1 cellular context compared by ENCODE assay signal in genomic region chr2:27323592-27324285, GRCh38.
TF ChIP-seq lines count a peak whose summit lies in the region.

No MANE protein-coding gene starts in this region.

TF ChIP-seq in HepG2, 621 proteins besides CTCF, POLR2A, EP300 and RAD21 (continued from another document and continues in another):
- TF ChIP-seq REST (IDR thresholded peaks at IDR 0.05; ENCODE audit: borderline replicate concordance in 1 of 2, low read depth in 1 of 2, low read length in 2 of 2) (no peak), ZNF614 (CRISPR knock-in tag; IDR thresholded peaks at IDR 0.05; ENCODE audit: borderline replicate concordance) (no peak), ZNF616 (CRISPR knock-in tag; IDR thresholded peaks at IDR 0.05; ENCODE audit: low read depth) (no peak), ZNF781 (CRISPR knock-in tag; IDR thresholded peaks at IDR 0.05; ENCODE audit: borderline replicate concordance, not compliant biosample characterization) (no peak), ZBTB21 (CRISPR knock-in tag; IDR thresholded peaks at IDR 0.05) (no peak), XRCC5 (optimal IDR thresholded peaks at IDR 0.05; ENCODE audit: low read length) (no peak), ZBTB37 (CRISPR knock-in tag; IDR thresholded peaks at IDR 0.05) (no peak), GTF3A (CRISPR knock-in tag; conservative IDR thresholded peaks at IDR 0.05) (no peak), ZFP90 (CRISPR knock-in tag; IDR thresholded peaks at IDR 0.05; ENCODE audit: borderline replicate concordance) (no peak), ZNF280D (CRISPR knock-in tag; IDR thresholded peaks at IDR 0.05) (0 out of 2 replicates have a peak, but pooled peaks have one; percentile 6), FOXO1 (CRISPR knock-in tag; IDR thresholded peaks at IDR 0.05) (no peak), TFDP1 (CRISPR knock-in tag; IDR thresholded peaks at IDR 0.05; ENCODE audit: borderline replicate concordance) (no peak), NFIC (IDR thresholded peaks at IDR 0.05; ENCODE audit: low read length) (peak; percentile 53; the same call in 1 of the 2 replicates), ZNF468 (CRISPR knock-in tag; IDR thresholded peaks at IDR 0.05) (no peak), GZF1 (CRISPR knock-in tag; IDR thresholded peaks at IDR 0.05) (no peak), ZNF251 (CRISPR knock-in tag; IDR thresholded peaks at IDR 0.05) (no peak), PBX3 (CRISPR knock-in tag; IDR thresholded peaks at IDR 0.05; ENCODE audit: borderline replicate concordance) (no peak), ZNF557 (CRISPR knock-in tag; IDR thresholded peaks at IDR 0.05) (no peak), HOMEZ (CRISPR knock-in tag; IDR thresholded peaks at IDR 0.05; ENCODE audit: low read depth) (no peak), ZNF253 (CRISPR knock-in tag; IDR thresholded peaks at IDR 0.05; ENCODE audit: borderline replicate concordance) (no peak), LCORL (IDR thresholded peaks at IDR 0.05) (no peak), LCORL (CRISPR knock-in tag; IDR thresholded peaks at IDR 0.05) (no peak), ZNF3 (CRISPR knock-in tag; IDR thresholded peaks at IDR 0.05) (0 out of 2 replicates have a peak, but pooled peaks have one; percentile 60), CBX2 (IDR thresholded peaks at IDR 0.05; ENCODE audit: low read depth, low read length) (no peak), CBX2 (CRISPR knock-in tag; IDR thresholded peaks at IDR 0.05; ENCODE audit: low read depth) (no peak), JUND (CRISPR knock-in tag; IDR thresholded peaks at IDR 0.05) (no peak), HNRNPL (IDR thresholded peaks at IDR 0.05; ENCODE audit: low read depth, low read length) (no peak), ZNF138 (CRISPR knock-in tag; IDR thresholded peaks at IDR 0.05; ENCODE audit: low read depth) (no peak), NONO (IDR thresholded peaks at IDR 0.05) (no peak), NONO (CRISPR knock-in tag; conservative IDR thresholded peaks at IDR 0.05) (no peak), HMGXB3 (CRISPR knock-in tag; IDR thresholded peaks at IDR 0.05; ENCODE audit: borderline replicate concordance) (no peak), ZSCAN31 (CRISPR knock-in tag; IDR thresholded peaks at IDR 0.05; ENCODE audit: low read depth) (no peak), HCFC1 (IDR thresholded peaks at IDR 0.05; ENCODE audit: low read depth, low read length) (no peak), SP140L (CRISPR knock-in tag; IDR thresholded peaks at IDR 0.05; ENCODE audit: borderline replicate concordance) (no peak), EED (CRISPR knock-in tag; IDR thresholded peaks at IDR 0.05) (no peak), ZNF530 (CRISPR knock-in tag; IDR thresholded peaks at IDR 0.05; ENCODE audit: low read depth) (no peak), ZNF263 (CRISPR knock-in tag; IDR thresholded peaks at IDR 0.05) (no peak), GABPA (IDR thresholded peaks at IDR 0.05; ENCODE audit: low read depth, low read length) (no peak), GABPA (CRISPR knock-in tag; IDR thresholded peaks at IDR 0.05; ENCODE audit: low read depth) (0 out of 2 replicates have a peak, but pooled peaks have one; percentile 23), RFXANK (CRISPR knock-in tag; IDR thresholded peaks at IDR 0.05) (0 out of 2 replicates have a peak, but pooled peaks have one; percentile 5), ZXDC (CRISPR knock-in tag; IDR thresholded peaks at IDR 0.05) (no peak), MLLT10 (CRISPR knock-in tag; IDR thresholded peaks at IDR 0.05) (no peak), DMAP1 (CRISPR knock-in tag; IDR thresholded peaks at IDR 0.05) (no peak), EZH2 (conservative IDR thresholded peaks at IDR 0.05; ENCODE audit: low read depth, low read length) (no peak), TP53 (CRISPR knock-in tag; conservative IDR thresholded peaks at IDR 0.05) (no peak), ZNF256 (CRISPR knock-in tag; conservative IDR thresholded peaks at IDR 0.05) (no peak)
